In the genomic region with DNA sequence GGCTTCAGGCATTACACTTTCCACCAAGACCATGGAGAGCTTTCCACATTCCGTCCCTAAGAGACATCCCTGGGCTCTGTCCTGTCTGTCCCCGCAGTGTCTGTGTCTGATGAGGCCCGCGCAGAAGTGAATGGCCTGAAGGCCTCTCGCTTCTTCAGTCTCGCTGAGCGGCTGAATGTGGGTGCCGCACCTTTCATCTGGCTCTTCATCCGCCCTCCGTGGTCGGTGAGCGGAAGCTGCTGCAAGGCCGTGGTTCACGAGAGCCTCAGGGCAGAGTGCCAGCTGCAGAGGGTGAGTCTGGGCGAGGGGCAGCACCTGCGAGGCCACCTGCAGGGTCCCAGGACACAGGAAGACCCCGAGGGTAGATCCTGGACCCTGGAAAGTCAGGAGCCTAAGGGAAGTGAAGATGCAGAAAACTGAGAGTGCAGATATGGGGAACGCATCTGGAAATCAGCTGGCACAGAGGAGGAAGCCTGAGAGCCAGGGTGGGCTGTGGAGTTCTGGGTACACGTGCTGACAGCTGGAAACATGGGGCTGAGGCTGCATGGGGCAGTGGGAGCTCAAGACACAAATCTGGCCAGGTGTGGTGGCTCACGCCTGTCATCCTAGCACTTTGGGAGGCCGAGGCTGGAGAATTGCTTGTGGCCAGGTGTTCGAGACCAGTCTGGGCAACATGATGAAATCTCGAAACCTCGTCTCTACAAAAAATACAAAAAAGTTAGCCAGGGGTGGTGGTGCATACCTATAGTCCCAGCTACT, we compare ENCODE assay signal across 26 cellular contexts. TPM values are rescaled to one million over a fixed set of nuclear protein-coding genes. Genes with fewer than 3 reads are reported as not detected.
"Had no signal": no experiment of that assay in that cellular context is flagged by ENCODE, and none has a peak within 500 bp of the region (broad histone marks: within the 10 kb centered on the region; RNA-seq: fewer than 3 reads in every experiment).

No MANE protein-coding gene starts in this region.

- H3K4me3 ChIP-seq: heart right ventricle, pancreas, skin epidermis, tibial nerve, uterus had no signal

- H3K36me3 ChIP-seq: pancreas, uterus had no signal

- H3K27me3 ChIP-seq: heart right ventricle, neutrophil, pancreas, tibial nerve, uterus had no signal

- H3K27ac ChIP-seq: heart right ventricle, neutrophil, pancreas, skin epidermis, tibial nerve, uterus had no signal

- DNase-seq: activated CD4-positive, alpha-beta T cell treated with anti-CD3 and anti-CD28 coated beads for 36 hours; activated CD4-positive, alpha-beta T cell treated with anti-CD3 and anti-CD28 coated beads, Interleukin-2, amount 50 U/mL, for 48 hours; activated CD8-positive, alpha-beta memory T cell treated with anti-CD3 and anti-CD28 coated beads, Interleukin-2, amount 50 U/mL, for 48 hours; activated naive CD4-positive, alpha-beta T cell treated with anti-CD3 and anti-CD28 coated beads, Interleukin-2, amount 50 U/mL, for 16 hours; activated naive CD8-positive, alpha-beta T cell treated with anti-CD3 and anti-CD28 coated beads, Interleukin-2, amount 50 U/mL, for 24 hours; activated T-cell treated with anti-CD3 and anti-CD28 coated beads, Interleukin-2, amount 50 U/mL, for 4 hours; effector CD4-positive, alpha-beta T cell; heart right ventricle; naive thymus-derived CD8-positive, alpha-beta T cell; stimulated activated CD4-positive, alpha-beta T cell treated with anti-CD3 and anti-CD28 coated beads, Interleukin-2, amount 100 ng/mL, for 24 hours; stimulated activated naive CD8-positive, alpha-beta T cell treated with anti-CD3 and anti-CD28 coated beads, Interleukin-15, amount 100 ng/mL, for 72 hours; T-helper 9 cell; uterus had no signal

- H3K4me3 Mint-ChIP-seq: activated CD4-positive, alpha-beta T cell treated with anti-CD3 and anti-CD28 coated beads for 36 hours; activated naive CD8-positive, alpha-beta T cell treated with anti-CD3 and anti-CD28 coated beads, Interleukin-2, amount 50 U/mL, for 24 hours; activated T-cell treated with anti-CD3 and anti-CD28 coated beads, Interleukin-2, amount 50 U/mL, for 4 hours; mesothelial cell of epicardium; naive thymus-derived CD8-positive, alpha-beta T cell; stimulated activated effector memory CD8-positive, alpha-beta T cell treated with anti-CD3 and anti-CD28 coated beads, Interleukin-12 subunit alpha, Interleukin-12 subunit beta, amount 100 ng/mL, for 72 hours; stimulated activated naive CD8-positive, alpha-beta T cell treated with anti-CD3 and anti-CD28 coated beads, Interleukin-15, amount 100 ng/mL, for 72 hours; WTC11 had no signal

- H3K27me3 Mint-ChIP-seq: activated CD4-positive, alpha-beta T cell treated with anti-CD3 and anti-CD28 coated beads for 36 hours; activated naive CD8-positive, alpha-beta T cell treated with anti-CD3 and anti-CD28 coated beads, Interleukin-2, amount 50 U/mL, for 24 hours; naive thymus-derived CD8-positive, alpha-beta T cell; stimulated activated naive CD8-positive, alpha-beta T cell treated with anti-CD3 and anti-CD28 coated beads, Interleukin-15, amount 100 ng/mL, for 72 hours had no signal

- H3K4me1 Mint-ChIP-seq: activated CD4-positive, alpha-beta T cell treated with anti-CD3 and anti-CD28 coated beads for 36 hours; mesothelial cell of epicardium; WTC11 had no signal

- H3K4me1 ChIP-seq: heart right ventricle, pancreas, tibial nerve, uterus had no signal

- H3K9me3 Mint-ChIP-seq: activated naive CD8-positive, alpha-beta T cell treated with anti-CD3 and anti-CD28 coated beads, Interleukin-2, amount 50 U/mL, for 24 hours; activated T-cell treated with anti-CD3 and anti-CD28 coated beads, Interleukin-2, amount 50 U/mL, for 4 hours; activated T-helper 2 cell treated with anti-CD3 and anti-CD28 coated beads, Interferon-gamma antibody, Interleukin-2, Interleukin-4, amounts not matched to agents 10 μg/mL and 5 μg/mL and 100 μg/mL, durations not matched to agents 14 hours and 24 hours and 36 hours; mesothelial cell of epicardium; naive thymus-derived CD8-positive, alpha-beta T cell; stimulated activated effector memory CD8-positive, alpha-beta T cell treated with anti-CD3 and anti-CD28 coated beads, Interleukin-12 subunit alpha, Interleukin-12 subunit beta, amount 100 ng/mL, for 72 hours; stimulated activated naive CD8-positive, alpha-beta T cell treated with anti-CD3 and anti-CD28 coated beads, Interleukin-15, amount 100 ng/mL, for 72 hours; WTC11 had no signal

- H3K27ac Mint-ChIP-seq: activated CD4-positive, alpha-beta T cell treated with anti-CD3 and anti-CD28 coated beads for 36 hours; activated naive CD8-positive, alpha-beta T cell treated with anti-CD3 and anti-CD28 coated beads, Interleukin-2, amount 50 U/mL, for 24 hours; activated T-helper 2 cell treated with anti-CD3 and anti-CD28 coated beads, Interferon-gamma antibody, Interleukin-2, Interleukin-4, amounts not matched to agents 10 μg/mL and 5 μg/mL and 100 μg/mL, durations not matched to agents 14 hours and 24 hours and 36 hours; mesothelial cell of epicardium; naive thymus-derived CD8-positive, alpha-beta T cell; stimulated activated effector memory CD8-positive, alpha-beta T cell treated with anti-CD3 and anti-CD28 coated beads, Interleukin-12 subunit alpha, Interleukin-12 subunit beta, amount 100 ng/mL, for 72 hours; stimulated activated naive CD8-positive, alpha-beta T cell treated with anti-CD3 and anti-CD28 coated beads, Interleukin-15, amount 100 ng/mL, for 72 hours; WTC11 had no signal

- ATAC-seq: activated CD4-positive, alpha-beta T cell treated with anti-CD3 and anti-CD28 coated beads for 36 hours; activated naive CD8-positive, alpha-beta T cell treated with anti-CD3 and anti-CD28 coated beads, Interleukin-2, amount 50 U/mL, for 24 hours; activated T-cell treated with anti-CD3 and anti-CD28 coated beads, Interleukin-2, amount 50 U/mL, for 4 hours; heart right ventricle; left lobe of liver; naive thymus-derived CD8-positive, alpha-beta T cell; pancreas; right cardiac atrium; stimulated activated effector memory CD8-positive, alpha-beta T cell treated with anti-CD3 and anti-CD28 coated beads, Interleukin-12 subunit alpha, Interleukin-12 subunit beta, amount 100 ng/mL, for 72 hours; stimulated activated naive CD8-positive, alpha-beta T cell treated with anti-CD3 and anti-CD28 coated beads, Interleukin-15, amount 100 ng/mL, for 72 hours; WTC11 had no signal

- H3K9me3 ChIP-seq: heart right ventricle, neutrophil, pancreas, tibial nerve, uterus had no signal

RNA-seq across cellular contexts. Expression of a gene that starts 33.9 kb away (rescaled TPM):
- total RNA-seq: activated CD4-positive, alpha-beta T cell treated with anti-CD3 and anti-CD28 coated beads for 36 hours; activated CD8-positive, alpha-beta memory T cell treated with anti-CD3 and anti-CD28 coated beads for 36 hours; activated T-cell treated with anti-CD3 and anti-CD28 coated beads, Interleukin-2, amount 50 U/mL, for 4 hours; activated T-helper 2 cell treated with anti-CD3 and anti-CD28 coated beads, Interferon-gamma antibody, Interleukin-2, Interleukin-4, amounts not matched to agents 10 μg/mL and 5 μg/mL and 100 μg/mL, durations not matched to agents 14 hours and 24 hours and 36 hours; naive thymus-derived CD8-positive, alpha-beta T cell; pulmonary artery endothelial cell; T-helper 1 cell treated with Interleukin-12 subunit alpha and Interleukin-12 subunit beta and Interleukin-4 antibody, amounts not matched to agents 30 ng/mL and 1 ng/mL, for 36 hours had no signal
